ENCODE assay signal across 8 cellular contexts in the genomic region with DNA sequence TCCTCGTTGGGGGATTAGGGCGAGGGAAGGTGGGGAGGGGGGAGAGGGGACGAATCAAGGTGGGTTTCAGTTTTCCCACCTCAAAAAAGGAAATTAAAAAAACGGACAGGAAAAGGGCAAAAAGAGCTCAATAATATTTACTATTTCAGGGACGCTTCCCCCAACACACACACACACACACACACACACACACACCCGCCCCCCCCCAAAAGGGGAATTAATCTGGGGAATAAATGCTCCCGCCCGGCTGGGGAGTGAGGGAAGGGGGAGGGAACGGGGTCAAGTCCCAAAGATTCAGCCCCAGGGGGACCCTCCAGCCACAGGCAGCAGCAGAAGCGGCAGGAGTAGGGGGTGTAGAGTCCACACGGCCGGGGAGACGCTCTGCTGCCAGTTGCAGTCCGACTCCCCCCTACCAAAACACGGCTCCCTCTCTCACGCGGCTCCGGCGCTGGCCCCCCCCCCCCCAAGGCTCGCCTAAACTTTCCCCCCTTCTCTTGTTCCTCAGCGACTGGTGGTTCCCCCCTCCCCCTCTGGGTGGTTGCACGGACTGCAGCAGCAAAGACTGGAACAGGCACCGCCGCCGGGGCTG. TPM values are rescaled to one million over a fixed set of nuclear protein-coding genes. Genes with fewer than 3 reads are reported as not detected.
DNase-seq lines count a peak whose midpoint lies in the region; ATAC-seq and TF ChIP-seq lines count a peak whose summit lies in the region.

No MANE protein-coding gene starts in this region.

- DNase-seq in H9: no peak
- no peak for DNase-seq in RWPE1 (ENCODE audit: low spot score)
- DNase-seq in fibroblast of lung (ENCODE audit: low read depth in 2 of 2): peak; percentile 1 to 9
- no peak for DNase-seq in prostate gland (ENCODE audit: low spot score)
- no peak for DNase-seq in inferior parietal cortex (ENCODE audit: extremely low spot score)
- no peak for DNase-seq in KBM-7

- H3K56ac ChIP-seq in H9 (ENCODE audit: insufficient read length, low read depth, low read length): peak overlapping the region; percentile 70

- peak overlapping the region; percentile 93 for H2BK120ac ChIP-seq in H9 (ENCODE audit: low read depth, low read length, poor library complexity, severe bottlenecking)

- H3K4me1 Mint-ChIP-seq in H9: peaks cover 17 to 30% of the 10 kb centered on the region in 2 experiments

- H2BK5ac ChIP-seq in H9 (ENCODE audit: insufficient read length, low read length): peak overlapping the region; percentile 90

- peak overlapping the region; percentile 100 for H3K27ac Mint-ChIP-seq in H9

- peaks cover 4% of the 10 kb centered on the region for H3K27me3 Mint-ChIP-seq in H9 (ENCODE audit: low read depth)

- H3K23ac ChIP-seq in H9 (ENCODE audit: insufficient read length, low read depth, low read length): no peak overlapping the region

- CTCF ChIA-PET in RWPE1 (lab: Yijun Ruan, JAX): interaction anchor here (0.6 kb wide), 3 partner anchors 9 to 158 kb away, joined by 3 to 4 read pairs (median 3); no protein-coding TSS in a partner anchor

- in situ Hi-C loops in KBM-7 (cut with MboI; ENCODE audit: low pct_unique_long_range_greater_than_20kb, low sequenced_read_pairs): no loop called here

- H3K23me2 ChIP-seq in H9 (ENCODE audit: insufficient read length, low read depth, low read length, poor library complexity, severe bottlenecking): peaks cover 4% of the 10 kb centered on the region

- H3K9me3 Mint-ChIP-seq in H9: peaks cover 8 to 11% of the 10 kb centered on the region in 2 experiments

- peak overlapping the region; percentile 37 for H4K91ac ChIP-seq in H9 (ENCODE audit: insufficient read length, low read depth, low read length)

- peak overlapping the region; percentile 98 for H3K14ac ChIP-seq in H9 (ENCODE audit: insufficient read depth, low read length)

- WGBS in H9 (ENCODE audit: extremely low coverage, insufficient read length, low lambda C conversion rate): no CpG with 5 or more reads among the region's 25 CpGs
- under 1% methylated on average over 23 of the region's 25 CpGs for WGBS in prostate gland

- peak overlapping the region; percentile 12 for H4K8ac ChIP-seq in H9 (replicated peaks; ENCODE audit: insufficient read length, low read depth, low read length)

- peak overlapping the region; percentile 99 for H3K18ac ChIP-seq in H9 (ENCODE audit: insufficient read length, low read depth, low read length)

- no peaks in the 10 kb centered on the region for H3K9me3 ChIP-seq in H9 (ENCODE audit: control insufficient read depth, low read depth, low read length)
- H3K9me3 ChIP-seq in fibroblast of lung (ENCODE audit: control insufficient read depth, insufficient read depth, low read depth, low read length): no peaks in the 10 kb centered on the region
- no peaks in the 10 kb centered on the region for H3K9me3 ChIP-seq in prostate gland

- no peak overlapping the region for H2BK20ac ChIP-seq in H9 (ENCODE audit: low read depth, low read length, poor library complexity, severe bottlenecking)

- peak overlapping the region; percentile 37; the same call in 1 of the 2 replicates for H3K4ac ChIP-seq in H9 (ENCODE audit: low read depth, low read length)

- TF ChIP-seq POLR2A in prostate gland (IDR thresholded peaks at IDR 0.05): no peak

- peak overlapping the region; percentile 61 to 79 (median 70) for H3K4me3 ChIP-seq in fibroblast of lung (replicated peaks in 1 of 4; ENCODE audit: control extremely low read depth in 1 of 4, insufficient read depth in 1 of 4, low read depth in 3 of 4, low read length in 4 of 4)
- peak overlapping the region; percentile 64 to 88 for H3K4me3 ChIP-seq in prostate gland

- peak overlapping the region; percentile 62 for H3T11ph ChIP-seq in H9 (ENCODE audit: low read length)

- no peaks in the 10 kb centered on the region for H3K79me1 ChIP-seq in H9 (ENCODE audit: insufficient read depth, low read depth, low read length, poor library complexity, severe bottlenecking)

- no peak for TF ChIP-seq CTCF in H9 (conservative IDR thresholded peaks at IDR 0.05)
- no peak for TF ChIP-seq CTCF in RWPE1 (conservative IDR thresholded peaks at IDR 0.05; ENCODE audit: low read depth)
- no peak for TF ChIP-seq CTCF in fibroblast of lung (conservative IDR thresholded peaks at IDR 0.05 in 1 of 2, IDR thresholded peaks at IDR 0.05 in 1 of 2; ENCODE audit: low read depth in 1 of 2, low read length in 2 of 2)
- TF ChIP-seq CTCF in prostate gland (IDR thresholded peaks at IDR 0.05): no peak

- H3K79me2 ChIP-seq in H9 (ENCODE audit: insufficient read depth, low read length) (peaks cover 32% of the 10 kb centered on the region), fibroblast of lung (ENCODE audit: control insufficient read depth, insufficient read depth, low read length) (peaks cover 50% of the 10 kb centered on the region)

- POLR2A ChIA-PET in RWPE1 (lab: Yijun Ruan, JAX; ENCODE audit: low non-redundant PET): interaction anchor here (0.7 to 0.8 kb wide), 2 partner anchors 27 to 97 kb away, joined by 3 read pairs; no protein-coding TSS in a partner anchor

- H3K4me2 ChIP-seq in H9 (ENCODE audit: insufficient read depth, insufficient read length, low read length): peak overlapping the region; percentile 32
- H3K4me2 ChIP-seq in fibroblast of lung (ENCODE audit: extremely low read depth, insufficient read depth, low read length): no peak overlapping the region

- peak overlapping the region; percentile 99 for H3K9ac ChIP-seq in H9 (ENCODE audit: extremely low read depth, insufficient read length, low read length)
- H3K9ac ChIP-seq in fibroblast of lung (ENCODE audit: insufficient read depth, low read length): peak overlapping the region; percentile 91

- H3K36me3 ChIP-seq in fibroblast of lung (ENCODE audit: control insufficient read depth, insufficient read depth, low read length) (no peaks in the 10 kb centered on the region), prostate gland (no peaks in the 10 kb centered on the region)

- intact Hi-C loops in prostate gland (cut with DNase I): loop anchor here (1.0 to 2.0 kb wide), 3 partner anchors 67 to 360 kb away; a partner anchor contains a TSS

- H3K4me3 Mint-ChIP-seq in H9: peak overlapping the region; percentile 93 to 98

- H3K27ac ChIP-seq in H9 (ENCODE audit: insufficient read length, low read depth, low read length): peak overlapping the region; percentile 92
- H3K27ac ChIP-seq in RWPE1: peak overlapping the region; percentile 98
- H3K27ac ChIP-seq in fibroblast of lung (ENCODE audit: insufficient read depth, low read length): peak overlapping the region; percentile 96
- peak overlapping the region; percentile 99 to 100 for H3K27ac ChIP-seq in prostate gland

- no peak overlapping the region for H2AK5ac ChIP-seq in H9 (ENCODE audit: insufficient read length, low read length)

- no peak overlapping the region for H2BK15ac ChIP-seq in H9 (ENCODE audit: low read depth, low read length)

- no peaks in the 10 kb centered on the region for H4K20me1 ChIP-seq in H9 (ENCODE audit: control insufficient read depth, insufficient read depth, insufficient read length)
- H4K20me1 ChIP-seq in fibroblast of lung (ENCODE audit: control insufficient read depth, extremely low read depth, insufficient read depth, low read length): peaks cover 3% of the 10 kb centered on the region

- no peak for ATAC-seq in GM18868 (IDR thresholded peaks at IDR 0.05; ENCODE audit: unreplicated experiment)
- ATAC-seq in GM21423 (IDR thresholded peaks at IDR 0.05; ENCODE audit: unreplicated experiment): no peak

- no peak overlapping the region for H2BK12ac ChIP-seq in H9 (ENCODE audit: insufficient read length, low read depth, low read length)

- H3K27me3 ChIP-seq in H9 (ENCODE audit: insufficient read depth, low read length): no peaks in the 10 kb centered on the region
- no peaks in the 10 kb centered on the region for H3K27me3 ChIP-seq in fibroblast of lung (ENCODE audit: control insufficient read depth, insufficient read depth, low read length)
- H3K27me3 ChIP-seq in prostate gland (replicated peaks; ENCODE audit: insufficient read depth): no peaks in the 10 kb centered on the region

- peaks cover 18 to 32% (median 30%) of the 10 kb centered on the region in 3 experiments for H3K36me3 Mint-ChIP-seq in H9 (ENCODE audit: insufficient read depth in 1 of 3, low read depth in 3 of 3)

- no peak overlapping the region for H2AFZ ChIP-seq in H9 (ENCODE audit: low read length)
- H2AFZ ChIP-seq in fibroblast of lung (ENCODE audit: low read length): peak overlapping the region; percentile 37

- no peaks in the 10 kb centered on the region for H3K4me1 ChIP-seq in H9 (ENCODE audit: insufficient read depth, low read length)
- H3K4me1 ChIP-seq in fibroblast of lung (ENCODE audit: control insufficient read depth, extremely low read depth, insufficient read depth, low read length): peaks cover 3% of the 10 kb centered on the region
- H3K4me1 ChIP-seq in prostate gland (replicated peaks): no peaks in the 10 kb centered on the region

- peak overlapping the region; percentile 39 for H4K5ac ChIP-seq in H9 (ENCODE audit: insufficient read length, low read depth, low read length)

RNA-seq across cellular contexts. Expression of a gene that starts 0.5 kb away (rescaled TPM):
- 318 and 320 TPM in 2 replicates for total RNA-seq in H9 (2021)
- total RNA-seq in fibroblast of lung: 297 and 348 TPM in 2 replicates
- polyA plus RNA-seq in fibroblast of lung: 91.8 and 114 TPM in 2 replicates
- polyA plus RNA-seq in fibroblast of lung (2012): 64.1 and 84.8 TPM in 2 replicates
- polyA minus RNA-seq in fibroblast of lung (ENCODE audit: low replicate concordance): 10.5 and 11.3 TPM in 2 replicates
- 100 to 1,000 TPM in 1 of 2 donors, 10 to 100 TPM in 1; 65.3 to 160 TPM for total RNA-seq in prostate gland

Comparison
In these comparisons a context has a peak if more than half of its experiments do, and no peak if none do; other contexts are left out.
1. DNase-seq: peak in fibroblast of lung (2 of 2); none in H9 (single experiment), RWPE1 (single experiment), prostate gland (single experiment), inferior parietal cortex (single experiment) and KBM-7 (single experiment).
2. Peak in every context shown above with its lines, with median percentiles within 50 percentile points of each other: H3K27ac ChIP-seq.